In the genomic region with DNA sequence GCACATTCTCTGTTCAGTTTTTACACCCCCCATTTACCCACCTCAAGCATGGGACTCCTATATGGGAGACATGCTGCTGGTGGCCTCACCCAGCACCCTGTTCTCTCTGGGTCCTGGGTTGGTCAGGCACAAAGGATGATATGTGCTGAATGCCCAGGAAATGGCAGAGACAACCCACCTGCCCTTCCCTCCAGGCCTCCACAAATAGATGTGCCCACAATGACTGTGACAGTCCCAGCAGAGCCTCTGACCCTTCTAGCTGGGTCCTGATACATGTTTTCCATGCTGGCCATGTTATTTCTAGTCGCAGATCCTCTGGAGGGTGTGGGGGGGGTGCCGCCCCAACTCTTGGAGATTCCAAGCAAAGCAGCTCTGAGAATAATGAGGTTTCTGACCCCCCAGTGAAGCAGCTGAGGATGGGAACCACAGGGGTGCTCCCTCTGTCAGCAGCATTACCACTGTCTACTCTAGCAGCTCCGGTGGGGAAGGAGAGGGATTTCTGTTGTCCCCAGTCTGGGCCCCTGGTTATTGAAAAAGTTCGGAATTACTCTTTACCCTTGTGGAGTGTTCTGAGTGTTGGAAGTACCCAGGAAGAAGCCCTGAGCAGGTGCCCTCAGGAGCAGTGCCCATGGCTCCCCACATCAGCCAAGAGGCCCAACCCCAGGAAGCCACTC, we compare ENCODE assay signal across 11 cellular contexts. TPM values are rescaled to one million over a fixed set of nuclear protein-coding genes. Genes with fewer than 3 reads are reported as not detected.
DNase-seq lines count a peak whose midpoint lies in the region; ATAC-seq and TF ChIP-seq lines count a peak whose summit lies in the region.
"Had no signal": no experiment of that assay in that cellular context is flagged by ENCODE, and none has a peak within 500 bp of the region (broad histone marks: within the 10 kb centered on the region; RNA-seq: fewer than 3 reads in every experiment).

No MANE protein-coding gene starts in this region.

- peaks cover 1% of the 10 kb centered on the region for H3K27me3 ChIP-seq in NT2/D1 (ENCODE audit: insufficient read depth, insufficient read length)
- no peaks in the 10 kb centered on the region for H3K27me3 ChIP-seq in skeletal muscle satellite cell (ENCODE audit: control insufficient read depth, insufficient read depth, low read length)

- H3K4me1 Mint-ChIP-seq in chondrocyte (ENCODE audit: low read depth): peaks cover 48% of the 10 kb centered on the region
- peaks cover 55 to 60% of the 10 kb centered on the region in 2 donors for H3K4me1 Mint-ChIP-seq in effector memory CD8-positive, alpha-beta T cell (ENCODE audit: low read depth in 2 of 2)

- H3K4me3 ChIP-seq in NT2/D1 (ENCODE audit: insufficient read length, low read depth) (no peak overlapping the region), skeletal muscle satellite cell (ENCODE audit: low read length) (no peak overlapping the region)

- DNase-seq in NT2/D1 (ENCODE audit: low read depth, low spot score): no peak
- no peak for DNase-seq in chondrocyte (ENCODE audit: low spot score)
- no peak for DNase-seq in effector memory CD8-positive, alpha-beta T cell
- no peak for DNase-seq in islet precursor cell
- DNase-seq in NCI-H446 treated with DMSO at 0.1 percent for 48 hours (lab: John Stamatoyannopoulos, UW): no peak
- DNase-seq: activated CD4-positive, alpha-beta memory T cell treated with anti-CD3 and anti-CD28 coated beads, Interleukin-2, amount 10 ng/mL, durations not matched to agents 7 days and 5 days had no signal

- H3K9ac ChIP-seq in NT2/D1 (ENCODE audit: insufficient read length, low read depth): peak overlapping the region; percentile 82
- no peak overlapping the region for H3K9ac ChIP-seq in skeletal muscle satellite cell (ENCODE audit: low read depth, low read length)

- H3K27ac Mint-ChIP-seq in chondrocyte (ENCODE audit: unreplicated experiment): peak overlapping the region; percentile 93
- peak overlapping the region in 1 of 2 donors; percentile 94 for H3K27ac Mint-ChIP-seq in effector memory CD8-positive, alpha-beta T cell

- no peaks in the 10 kb centered on the region for H3K9me3 Mint-ChIP-seq in chondrocyte (ENCODE audit: low read depth)
- H3K9me3 Mint-ChIP-seq in effector memory CD8-positive, alpha-beta T cell: no peaks in the 10 kb centered on the region
- H3K9me3 Mint-ChIP-seq: activated CD4-positive, alpha-beta memory T cell treated with anti-CD3 and anti-CD28 coated beads, Interleukin-2, amount 10 ng/mL, durations not matched to agents 7 days and 5 days; dendritic cell treated with granulocyte-macrophage colony-stimulating factor and Interleukin-4, amounts not matched to agents 40 ng/mL and 50 ng/mL, for 4 days had no signal

- no peak for ATAC-seq in effector memory CD8-positive, alpha-beta T cell (replicated peaks)

- H3K4me3 Mint-ChIP-seq in chondrocyte (ENCODE audit: unreplicated experiment): no peak overlapping the region
- peak overlapping the region in 1 of 2 donors; percentile 14 for H3K4me3 Mint-ChIP-seq in effector memory CD8-positive, alpha-beta T cell

- peak overlapping the region; percentile 97 for H3K4me2 ChIP-seq in skeletal muscle satellite cell (ENCODE audit: low read length)

- peaks cover 55% of the 10 kb centered on the region for H3K36me3 ChIP-seq in NT2/D1 (ENCODE audit: insufficient read depth, insufficient read length, low read length)
- peaks cover 48% of the 10 kb centered on the region for H3K36me3 ChIP-seq in skeletal muscle satellite cell (ENCODE audit: insufficient read depth, low read length)

- H3K4me1 ChIP-seq in NT2/D1 (ENCODE audit: insufficient read depth, insufficient read length): peaks cover 43% of the 10 kb centered on the region
- peaks cover 39% of the 10 kb centered on the region for H3K4me1 ChIP-seq in skeletal muscle satellite cell (ENCODE audit: control insufficient read depth, insufficient read depth, low read length)

- peaks cover 27% of the 10 kb centered on the region for H3K36me3 Mint-ChIP-seq in chondrocyte (ENCODE audit: low read depth)
- peaks cover 30% of the 10 kb centered on the region for H3K36me3 Mint-ChIP-seq in effector memory CD8-positive, alpha-beta T cell (ENCODE audit: insufficient read depth)

- no peaks in the 10 kb centered on the region for H3K27me3 Mint-ChIP-seq in chondrocyte (ENCODE audit: low read depth)
- H3K27me3 Mint-ChIP-seq in effector memory CD8-positive, alpha-beta T cell: no peaks in the 10 kb centered on the region
- H3K27me3 Mint-ChIP-seq: activated CD4-positive, alpha-beta memory T cell treated with anti-CD3 and anti-CD28 coated beads, Interleukin-2, amount 10 ng/mL, durations not matched to agents 7 days and 5 days had no signal

- TF ChIP-seq CTCF in chondrocyte (IDR thresholded peaks at IDR 0.05): no peak

- H3K9me3 ChIP-seq in NT2/D1 (ENCODE audit: insufficient read depth, low read length) (no peaks in the 10 kb centered on the region), skeletal muscle satellite cell (replicated peaks; ENCODE audit: low read length) (no peaks in the 10 kb centered on the region)
- H3K9me3 ChIP-seq: HAP-1 had no signal

RNA-seq across cellular contexts. Expression of gene CCDC28B, which starts 1.2 kb away (rescaled TPM):
- 29.7 to 32.9 TPM (median 30.7 TPM) in 3 replicates for total RNA-seq in chondrocyte
- total RNA-seq in skeletal muscle satellite cell (2012; rRNA removed): 4.4 and 7.6 TPM in 2 replicates

RNA-seq across cellular contexts. Expression of gene IQCC, which starts 6.3 kb away (rescaled TPM):
- total RNA-seq in chondrocyte: 1.5 to 3.3 TPM (median 2.0 TPM) in 3 replicates
- 0.76 and 2.2 TPM in 2 replicates for total RNA-seq in skeletal muscle satellite cell (2012; rRNA removed)

RNA-seq across cellular contexts. Expression of gene DCDC2B, which starts 9.7 kb away (rescaled TPM):
- total RNA-seq in chondrocyte: not detected in 3 replicates
- total RNA-seq in skeletal muscle satellite cell (2012; rRNA removed): not detected in 2 replicates
- total RNA-seq: HT1080, liver had no signal

RNA-seq across cellular contexts. Expression of gene TXLNA, which starts 19.7 kb away (rescaled TPM):
- 78.3 to 86.7 TPM (median 84.3 TPM) in 3 replicates for total RNA-seq in chondrocyte
- 69.0 and 79.9 TPM in 2 replicates for total RNA-seq in skeletal muscle satellite cell (2012; rRNA removed)

RNA-seq across cellular contexts. Expression of gene TMEM234, which starts 23.0 kb away (rescaled TPM):
- 20.8 to 23.9 TPM (median 22.8 TPM) in 3 replicates for total RNA-seq in chondrocyte
- total RNA-seq in skeletal muscle satellite cell (2012; rRNA removed): 12.7 and 18.1 TPM in 2 replicates
